ENCODE assay signal across 1 cellular context in genomic region chr6:142925575-142926110, GRCh38.
TF ChIP-seq lines count a peak whose summit lies in the region.

No MANE protein-coding gene starts in this region.

TF ChIP-seq in IMR-90, 13 proteins besides CTCF, POLR2A, EP300 and RAD21 (continued from another document):
- TF ChIP-seq ELK1 (IDR thresholded peaks at IDR 0.05; ENCODE audit: borderline replicate concordance, low read depth, low read length): no peak
- TF ChIP-seq USF2 (IDR thresholded peaks at IDR 0.05; ENCODE audit: low read depth, low read length): no peak
- TF ChIP-seq NFE2L2 (IDR thresholded peaks at IDR 0.05; ENCODE audit: low read depth, low read length): no peak
- TF ChIP-seq BHLHE40 (IDR thresholded peaks at IDR 0.05; ENCODE audit: low read depth, low read length): no peak
- no peak for TF ChIP-seq CHD1 (IDR thresholded peaks at IDR 0.05; ENCODE audit: low read depth, low read length)
- peak; percentile 83 for TF ChIP-seq CEBPB (IDR thresholded peaks at IDR 0.05; ENCODE audit: low read depth, low read length)
- no peak for TF ChIP-seq RCOR1 (IDR thresholded peaks at IDR 0.05; ENCODE audit: insufficient replicate concordance, low read length)
TF ChIP-seq in IMR-90: peak in this region for 2.
